ENCODE assay signal across 2 cellular contexts in the genomic region with DNA sequence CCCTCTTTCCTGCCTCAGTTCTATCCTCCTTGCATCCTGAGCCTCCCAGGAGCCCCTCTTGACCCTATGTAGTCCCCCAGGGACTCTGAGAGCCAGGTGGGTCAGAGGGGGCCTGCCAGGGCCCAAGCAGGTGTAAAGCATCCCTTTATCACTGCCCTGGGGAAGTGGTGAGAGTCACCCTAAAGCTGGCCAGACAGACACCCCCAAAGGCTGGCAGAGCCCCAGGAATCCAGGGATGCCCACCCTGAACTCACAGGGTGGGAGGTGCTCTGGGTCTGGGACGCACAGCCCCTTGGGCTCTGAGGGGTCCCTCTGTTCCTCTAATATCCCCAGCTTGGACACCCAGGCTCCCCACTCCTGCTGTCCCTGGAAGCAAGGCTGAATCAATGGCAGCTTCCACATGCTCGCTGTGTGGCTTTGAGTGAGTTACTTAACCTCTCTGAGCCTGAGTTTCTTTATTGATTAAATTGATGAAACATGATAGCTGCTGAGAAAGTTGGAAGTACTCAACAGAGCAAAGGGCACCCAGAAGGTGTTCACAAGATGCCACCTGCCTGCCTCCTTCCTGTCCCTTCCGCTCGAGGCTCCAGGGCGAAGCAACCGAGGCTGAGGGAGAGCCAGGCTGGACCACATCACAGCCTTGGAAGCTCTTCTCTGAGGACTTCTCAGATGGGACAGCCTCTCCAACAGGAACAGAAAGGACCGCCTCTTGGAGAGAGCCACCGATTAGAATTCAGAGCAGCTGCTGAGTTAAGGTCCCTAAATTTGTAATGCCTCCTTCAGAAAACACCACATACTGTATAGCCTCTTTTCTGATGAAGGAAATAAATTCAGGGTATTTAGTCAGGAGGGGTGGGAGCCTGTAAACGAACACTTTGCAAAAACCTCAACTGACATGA.
TF ChIP-seq lines count a peak whose summit lies in the region.

No MANE protein-coding gene starts in this region.

TF ChIP-seq in HepG2, 621 proteins besides CTCF, POLR2A, EP300 and RAD21:
- TF ChIP-seq SOX6 (IDR thresholded peaks at IDR 0.05), result no peak
- no peak for TF ChIP-seq SOX6 (CRISPR knock-in tag; IDR thresholded peaks at IDR 0.05)
- TF ChIP-seq ZNF768 (CRISPR knock-in tag; IDR thresholded peaks at IDR 0.05), result peak; percentile 88
- TF ChIP-seq, protein P1, sequence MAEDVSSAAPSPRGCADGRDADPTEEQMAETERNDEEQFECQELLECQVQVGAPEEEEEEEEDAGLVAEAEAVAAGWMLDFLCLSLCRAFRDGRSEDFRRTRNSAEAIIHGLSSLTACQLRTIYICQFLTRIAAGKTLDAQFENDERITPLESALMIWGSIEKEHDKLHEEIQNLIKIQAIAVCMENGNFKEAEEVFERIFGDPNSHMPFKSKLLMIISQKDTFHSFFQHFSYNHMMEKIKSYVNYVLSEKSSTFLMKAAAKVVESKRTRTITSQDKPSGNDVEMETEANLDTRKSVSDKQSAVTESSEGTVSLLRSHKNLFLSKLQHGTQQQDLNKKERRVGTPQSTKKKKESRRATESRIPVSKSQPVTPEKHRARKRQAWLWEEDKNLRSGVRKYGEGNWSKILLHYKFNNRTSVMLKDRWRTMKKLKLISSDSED (CRISPR knock-in tag; IDR thresholded peaks at IDR 0.05), result no peak

TF ChIP-seq in GM23338, 12 proteins besides CTCF, POLR2A, EP300 and RAD21:
- TF ChIP-seq CREB1 (CRISPR knock-in tag; IDR thresholded peaks at IDR 0.05; ENCODE audit: low read depth) (no peak), ZNF114 (CRISPR knock-in tag; IDR thresholded peaks at IDR 0.05) (no peak), NANOG (IDR thresholded peaks at IDR 0.05; ENCODE audit: borderline replicate concordance) (no peak), EZH2phosphoT487 (IDR thresholded peaks at IDR 0.05; ENCODE audit: unreplicated experiment) (no peak), ZNF331 (CRISPR knock-in tag; IDR thresholded peaks at IDR 0.05; ENCODE audit: low read depth) (no peak), POLR2AphosphoS5 (IDR thresholded peaks at IDR 0.05; ENCODE audit: low read depth) (no peak)
